21 cellular contexts compared by ENCODE assay signal in genomic region chr11:68862426-68862825, GRCh38.
"Had no signal": no experiment of that assay in that cellular context is flagged by ENCODE, and none has a peak within 500 bp of the region (broad histone marks: within the 10 kb centered on the region; RNA-seq: fewer than 3 reads in every experiment).

No MANE protein-coding gene starts in this region.

- H3K27ac ChIP-seq: KMS-11, RWPE1 had no signal

- ATAC-seq: Panc1, PC-3 had no signal

- H3K9me3 ChIP-seq: SK-N-SH had no signal

- DNase-seq: IMR-90, Kasumi-1, MM.1S, NCI-H1092 treated with DMSO at 0.1 percent for 48 hours, NCI-H1436, NCI-H187, NCI-H2029, NCI-H2081 treated with DMSO at 0.1 percent for 48 hours, NCI-H2171, NCI-H226, NCI-H446, NCI-H510A, NCI-H524 treated with DMSO at 0.1 percent for 48 hours, NCI-H69, NCI-H774, PC-3, SHP77, SK-N-SH had no signal
